ENCODE assay signal across 29 cellular contexts in the genomic region with DNA sequence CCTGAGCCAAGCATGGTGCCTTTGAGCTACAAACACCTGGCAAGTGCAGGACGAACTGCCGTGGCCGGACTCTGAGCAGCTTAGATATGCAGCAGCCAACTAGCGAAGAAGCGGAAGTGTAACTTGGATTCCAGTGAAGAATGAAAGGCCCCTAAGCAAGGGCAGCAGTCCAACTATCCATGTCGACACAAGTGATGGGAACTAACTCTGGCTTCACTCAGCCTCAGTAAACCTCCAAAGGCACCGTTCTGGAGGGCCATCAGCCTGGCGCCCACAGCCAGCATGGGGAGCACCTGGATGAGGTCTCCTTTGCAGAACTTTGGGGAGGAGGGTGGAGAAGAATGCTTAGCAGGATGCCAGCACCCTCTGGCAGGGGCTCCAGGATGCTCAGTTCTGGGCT.
A peak's percentile ranks its signal among the peaks of the same experiment; 100 is the strongest.
DNase-seq lines count a peak whose midpoint lies in the region; ATAC-seq, FAIRE-seq and TF ChIP-seq lines count a peak whose summit lies in the region.
"Had no signal": no experiment of that assay in that cellular context is flagged by ENCODE, and none has a peak within 500 bp of the region (broad histone marks: within the 10 kb centered on the region; RNA-seq: fewer than 3 reads in every experiment).

No MANE protein-coding gene starts in this region.

- no peak for ATAC-seq in HG02759 (IDR thresholded peaks at IDR 0.05; ENCODE audit: unreplicated experiment)
- ATAC-seq: activated T-cell treated with anti-CD3 and anti-CD28 coated beads, Interleukin-2, amount 50 U/mL, for 4 hours; natural killer cell; pancreas; sciatic nerve; SK-N-SH treated with all-trans-retinoic acid at 6 μM for 48 hours had no signal

- H3K27ac ChIP-seq in right atrium auricular region (no peak overlapping the region), prostate gland (no peak overlapping the region)
- H3K27ac ChIP-seq: adrenal gland, coronary artery, esophagus squamous epithelium, HL-60, pancreas, upper lobe of left lung, VCaP had no signal

- intact Hi-C loops in prostate gland (cut with DNase I) = no loop called here

- peak; percentile 46 for DNase-seq in RPMI7951 (ENCODE audit: low read depth)
- DNase-seq in fibroblast of mammary gland (ENCODE audit: low read depth) = peak; percentile 10
- DNase-seq in right atrium auricular region (ENCODE audit: low spot score) = peak; percentile 59
- peak; percentile 81 for DNase-seq in prostate gland (ENCODE audit: low spot score)
- no peak for DNase-seq in H7
- DNase-seq in D721Med (ENCODE audit: insufficient read length, low spot score) = no peak
- no peak for DNase-seq in NCI-H2196 (lab: John Stamatoyannopoulos, UW; ENCODE audit: unreplicated experiment)
- DNase-seq: activated CD4-positive, alpha-beta T cell treated with anti-CD3 and anti-CD28 coated beads, Interleukin-2, amount 10 ng/mL, durations not matched to agents 24 days and 14 days; activated naive CD4-positive, alpha-beta T cell treated with Interleukin-2 at 50 U/mL for 16 hours; activated T-cell treated with anti-CD3 and anti-CD28 coated beads, Interleukin-2, amount 50 U/mL, for 4 hours; adrenal gland; BE2C; esophagus squamous epithelium; GF-D8; midbrain; natural killer cell; NCI-H1092 treated with DMSO at 0.1 percent for 48 hours; NCI-H187 treated with DMSO at 0.1 percent for 48 hours; NCI-H526 treated with DMSO at 0.1 percent for 48 hours; pancreas; stimulated activated CD8-positive, alpha-beta memory T cell treated with anti-CD3 and anti-CD28 coated beads, Interleukin-4, amount 100 ng/mL, for 48 hours; upper lobe of left lung had no signal

- no peak for TF ChIP-seq POLR2A in prostate gland (IDR thresholded peaks at IDR 0.05)

- WGBS in prostate gland = 27% methylated on average over 8 of the region's 8 CpGs

- H3K36me3 ChIP-seq in right atrium auricular region = no peaks in the 10 kb centered on the region
- H3K36me3 ChIP-seq in prostate gland = no peaks in the 10 kb centered on the region
- no peaks in the 10 kb centered on the region for H3K36me3 ChIP-seq in H7 (replicated peaks; ENCODE audit: control insufficient read depth, insufficient read depth, low read length)
- H3K36me3 ChIP-seq: adrenal gland, BE2C, esophagus squamous epithelium, pancreas, upper lobe of left lung had no signal

- H3K4me1 ChIP-seq in right atrium auricular region (peaks cover 0 to 23% of the 10 kb centered on the region in 2 donors), prostate gland (replicated peaks) (peaks cover 4% of the 10 kb centered on the region)
- H3K4me1 ChIP-seq: adrenal gland, BE2C, pancreas, upper lobe of left lung had no signal

- FAIRE-seq in D721Med (lab: Jason Lieb, UNC) = no peak
- FAIRE-seq: H1, pancreas had no signal

- TF ChIP-seq CTCF in fibroblast of mammary gland (conservative IDR thresholded peaks at IDR 0.05; ENCODE audit: control insufficient read depth, insufficient read depth, low read depth, low read length) = no peak
- no peak for TF ChIP-seq CTCF in right atrium auricular region (IDR thresholded peaks at IDR 0.05)
- TF ChIP-seq CTCF in prostate gland (IDR thresholded peaks at IDR 0.05) = no peak
- no peak for TF ChIP-seq CTCF in D721Med (IDR thresholded peaks at IDR 0.05; ENCODE audit: insufficient read depth, missing control alignments)

- H3K9me3 ChIP-seq in right atrium auricular region = no peaks in the 10 kb centered on the region
- H3K9me3 ChIP-seq in prostate gland = no peaks in the 10 kb centered on the region
- H3K9me3 ChIP-seq: adrenal gland, BE2C, esophagus squamous epithelium, pancreas, upper lobe of left lung had no signal

- H3K27me3 ChIP-seq in right atrium auricular region (no peaks in the 10 kb centered on the region), prostate gland (replicated peaks; ENCODE audit: insufficient read depth) (no peaks in the 10 kb centered on the region), H7 (ENCODE audit: control insufficient read depth, insufficient read depth, low read length) (no peaks in the 10 kb centered on the region)
- H3K27me3 ChIP-seq: adrenal gland, BE2C, pancreas, upper lobe of left lung had no signal

- H3K4me3 ChIP-seq in fibroblast of mammary gland (ENCODE audit: control insufficient read depth, low read depth, low read length) (no peak overlapping the region), right atrium auricular region (no peak overlapping the region), prostate gland (no peak overlapping the region), H7 (ENCODE audit: insufficient read depth, low read depth, low read length) (no peak overlapping the region)
- H3K4me3 ChIP-seq: adrenal gland, coronary artery, esophagus squamous epithelium, pancreas, upper lobe of left lung had no signal

Comparison
In these comparisons a context has a peak if more than half of its experiments do, and no peak if none do; other contexts are left out.
1. DNase-seq: peak in RPMI7951 (single experiment), fibroblast of mammary gland (single experiment), right atrium auricular region (single experiment) and prostate gland (single experiment); none in H7 (single experiment), D721Med (single experiment) and NCI-H2196 (single experiment).